In the genomic region with DNA sequence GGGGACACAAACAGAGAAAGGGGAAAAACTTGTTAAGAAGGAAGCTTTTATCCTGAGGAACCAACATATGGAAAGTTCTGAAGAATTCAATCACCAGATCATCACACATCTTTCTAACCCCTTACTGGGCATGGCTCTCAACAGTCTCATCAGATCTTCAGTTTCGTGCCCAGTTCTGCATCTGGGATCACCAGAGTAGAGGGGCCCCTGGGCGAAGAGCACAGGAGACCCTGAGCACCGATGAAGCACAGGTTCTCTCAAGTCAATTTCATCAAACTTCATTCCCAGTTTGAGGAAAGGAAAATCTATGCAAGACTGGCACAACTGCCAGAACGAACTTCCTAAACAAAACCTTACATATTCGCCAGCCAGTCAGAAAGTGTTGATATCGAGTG, we compare ENCODE assay signal across 11 cellular contexts. TPM values are rescaled to one million over a fixed set of nuclear protein-coding genes. Genes with fewer than 3 reads are reported as not detected.
DNase-seq lines count a peak whose midpoint lies in the region; ATAC-seq and TF ChIP-seq lines count a peak whose summit lies in the region.
"Had no signal": no experiment of that assay in that cellular context is flagged by ENCODE, and none has a peak within 500 bp of the region (broad histone marks: within the 10 kb centered on the region; RNA-seq: fewer than 3 reads in every experiment).

No MANE protein-coding gene starts in this region.

- ATAC-seq in gastrocnemius medialis (no peak), HG02870 (IDR thresholded peaks at IDR 0.05; ENCODE audit: unreplicated experiment) (no peak)

- peaks cover 71% of the 10 kb centered on the region for H4K20me1 ChIP-seq in Karpas-422 (ENCODE audit: insufficient read depth, low read depth, low read length)

- no peak overlapping the region for H3K9ac ChIP-seq in Karpas-422 (ENCODE audit: low read length)

- H3K9me3 ChIP-seq in Karpas-422 (ENCODE audit: low read length) (no peaks in the 10 kb centered on the region), gastrocnemius medialis (no peaks in the 10 kb centered on the region), prostate gland (no peaks in the 10 kb centered on the region)
- no peaks in the 10 kb centered on the region for H3K9me3 ChIP-seq in effector memory CD4-positive, alpha-beta T cell (ENCODE audit: control insufficient read depth, low read length)

- H3K9me3 Mint-ChIP-seq in activated naive CD4-positive, alpha-beta T cell treated with anti-CD3 and anti-CD28 coated beads for 36 hours, result no peaks in the 10 kb centered on the region
- H3K9me3 Mint-ChIP-seq: H9 had no signal

- H3K27me3 ChIP-seq in Karpas-422 (ENCODE audit: low read length) (no peaks in the 10 kb centered on the region), gastrocnemius medialis (no peaks in the 10 kb centered on the region), prostate gland (replicated peaks; ENCODE audit: insufficient read depth) (no peaks in the 10 kb centered on the region)
- no peaks in the 10 kb centered on the region for H3K27me3 ChIP-seq in effector memory CD4-positive, alpha-beta T cell (replicated peaks; ENCODE audit: control insufficient read depth, insufficient read depth, low read length, poor library complexity, severe bottlenecking)
- H3K27me3 ChIP-seq: brain microvascular endothelial cell had no signal

- TF ChIP-seq POLR2A in gastrocnemius medialis (IDR thresholded peaks at IDR 0.05) (no peak), prostate gland (IDR thresholded peaks at IDR 0.05) (no peak)

- H3K4me1 ChIP-seq in Karpas-422 (ENCODE audit: low read length), result peaks cover 6% of the 10 kb centered on the region
- H3K4me1 ChIP-seq in effector memory CD4-positive, alpha-beta T cell (ENCODE audit: control insufficient read depth, insufficient read depth, low read length, poor library complexity, severe bottlenecking), result peaks cover 60% of the 10 kb centered on the region
- peaks cover 54 to 55% of the 10 kb centered on the region in 2 donors for H3K4me1 ChIP-seq in gastrocnemius medialis
- peaks cover 7% of the 10 kb centered on the region for H3K4me1 ChIP-seq in prostate gland (replicated peaks)

- no peak overlapping the region for H3K4me3 ChIP-seq in Karpas-422 (ENCODE audit: low read length)
- no peak overlapping the region for H3K4me3 ChIP-seq in effector memory CD4-positive, alpha-beta T cell (ENCODE audit: insufficient read depth, low read depth, low read length, poor library complexity, severe bottlenecking)
- no peak overlapping the region for H3K4me3 ChIP-seq in gastrocnemius medialis
- H3K4me3 ChIP-seq in prostate gland, result no peak overlapping the region

- H3K9me2 ChIP-seq in Karpas-422 (replicated peaks; ENCODE audit: insufficient read depth, low read length), result no peaks in the 10 kb centered on the region

- H3K36me3 Mint-ChIP-seq in activated naive CD4-positive, alpha-beta T cell treated with anti-CD3 and anti-CD28 coated beads for 36 hours (ENCODE audit: low read depth), result peaks cover 84% of the 10 kb centered on the region

- H3K4me2 ChIP-seq in Karpas-422 (ENCODE audit: low read depth, low read length, poor library complexity, severe bottlenecking), result no peak overlapping the region

- H2AFZ ChIP-seq in Karpas-422 (ENCODE audit: low read length), result no peak overlapping the region

- peaks cover 96% of the 10 kb centered on the region for H3K4me1 Mint-ChIP-seq in activated naive CD4-positive, alpha-beta T cell treated with anti-CD3 and anti-CD28 coated beads for 36 hours (ENCODE audit: low read depth)

- CTCF ChIA-PET in activated naive CD4-positive, alpha-beta T cell treated with anti-CD3 and anti-CD28 coated beads for 36 hours (lab: Charles Lee), result interaction anchor here (0.7 to 2.3 kb wide), 6 partner anchors 8 to 84 kb away, joined by 3 to 8 read pairs (median 4); partner anchors contain the start of gene PYGM

- TF ChIP-seq CTCF in gastrocnemius medialis (IDR thresholded peaks at IDR 0.05 in 4 of 5, conservative IDR thresholded peaks at IDR 0.05 in 1 of 5) (no peak), prostate gland (IDR thresholded peaks at IDR 0.05) (no peak)

- H3K27me3 Mint-ChIP-seq in activated naive CD4-positive, alpha-beta T cell treated with anti-CD3 and anti-CD28 coated beads for 36 hours (ENCODE audit: low read depth), result no peaks in the 10 kb centered on the region

- H3K36me3 ChIP-seq in Karpas-422 (ENCODE audit: insufficient read depth, low read length) (peaks cover 79% of the 10 kb centered on the region), gastrocnemius medialis (peaks cover 17 to 95% of the 10 kb centered on the region in 2 donors), prostate gland (peaks cover 41 to 65% of the 10 kb centered on the region in 2 donors)
- peaks cover 85% of the 10 kb centered on the region for H3K36me3 ChIP-seq in effector memory CD4-positive, alpha-beta T cell (ENCODE audit: control insufficient read depth, insufficient read depth, low read length)

- H3K4me3 Mint-ChIP-seq in activated naive CD4-positive, alpha-beta T cell treated with anti-CD3 and anti-CD28 coated beads for 36 hours, result no peak overlapping the region

- H3K27ac ChIP-seq in Karpas-422 (ENCODE audit: low read length) (no peak overlapping the region), gastrocnemius medialis (peak overlapping the region; percentile 48 to 99 (median 62)), prostate gland (no peak overlapping the region)
- peak overlapping the region; percentile 41 for H3K27ac ChIP-seq in effector memory CD4-positive, alpha-beta T cell (ENCODE audit: insufficient read depth, low read length, poor library complexity, severe bottlenecking)
- H3K27ac ChIP-seq: brain microvascular endothelial cell had no signal

- peaks cover 24% of the 10 kb centered on the region for H3K79me2 ChIP-seq in Karpas-422 (ENCODE audit: low read length)

- DNase-seq in activated naive CD4-positive, alpha-beta T cell treated with anti-CD3 and anti-CD28 coated beads for 36 hours, result no peak
- no peak for DNase-seq in activated naive CD4-positive, alpha-beta T cell (lab: John Stamatoyannopoulos, UW)
- DNase-seq in Karpas-422 (peak; percentile 45), gastrocnemius medialis (peak in 1 of 2 donors; percentile 3), NCI-H1417 treated with DMSO at 0.1 percent for 48 hours (lab: John Stamatoyannopoulos, UW) (no peak), prostate gland (ENCODE audit: low spot score) (no peak)
- no peak for DNase-seq in effector memory CD4-positive, alpha-beta T cell
- DNase-seq: NCI-H446 treated with DMSO at 0.1 percent for 48 hours had no signal

- 81% methylated on average over 6 of the region's 6 CpGs for WGBS in prostate gland

- in situ Hi-C loops in gastrocnemius medialis (cut with MboI; ENCODE audit: low sequenced_read_pairs in 4 of 4), result no loop called here

- H3K27ac Mint-ChIP-seq in activated naive CD4-positive, alpha-beta T cell treated with anti-CD3 and anti-CD28 coated beads for 36 hours, result peak overlapping the region; percentile 89

- intact Hi-C loops in activated naive CD4-positive, alpha-beta T cell treated with anti-CD3 and anti-CD28 coated beads for 36 hours (cut with micrococcal nuclease), result no loop called here
- intact Hi-C loops in gastrocnemius medialis (cut with DNase I; ENCODE audit: low total_unique reads), result no loop called here
- intact Hi-C loops in prostate gland (cut with DNase I), result no loop called here

RNA-seq across cellular contexts. Expression of gene PYGM, which starts 8.5 kb away (rescaled TPM):
- total RNA-seq in activated naive CD4-positive, alpha-beta T cell treated with anti-CD3 and anti-CD28 coated beads for 36 hours, result under 1 TPM; 0.64 to 0.89 TPM
- total RNA-seq in Karpas-422 (2014; rRNA removed; shearing (Covaris generic); ENCODE audit: low replicate concordance), result 1.3 TPM in 1 of 2 replicates, not detected in the other
- 1,000 to 10,000 TPM in 3 of 4 donors, 100 to 1,000 TPM in 1; 881 to 2,858 (median 1,836) TPM for total RNA-seq in gastrocnemius medialis
- total RNA-seq in prostate gland, result 10 to 100 TPM in 1 of 2 donors, 1 to 10 TPM in 1; 8.0 to 22.4 TPM

RNA-seq across cellular contexts. Expression of gene SF1, which starts 10.0 kb away (rescaled TPM):
- total RNA-seq in activated naive CD4-positive, alpha-beta T cell treated with anti-CD3 and anti-CD28 coated beads for 36 hours, result 100 to 1,000 TPM; 303 to 320 TPM
- 156 and 329 TPM in 2 replicates for total RNA-seq in Karpas-422 (2014; rRNA removed; shearing (Covaris generic); ENCODE audit: low replicate concordance)
- 100 to 1,000 TPM; 171 to 249 (median 193) TPM for total RNA-seq in gastrocnemius medialis
- 100 to 1,000 TPM; 263 to 409 TPM for total RNA-seq in prostate gland

RNA-seq across cellular contexts. Expression of gene RASGRP2, which starts 24.4 kb away (rescaled TPM):
- 1 to 10 TPM; 5.2 to 5.6 TPM for total RNA-seq in activated naive CD4-positive, alpha-beta T cell treated with anti-CD3 and anti-CD28 coated beads for 36 hours
- 4.0 and 5.3 TPM in 2 replicates for total RNA-seq in Karpas-422 (2014; rRNA removed; shearing (Covaris generic); ENCODE audit: low replicate concordance)
- total RNA-seq in gastrocnemius medialis (10 to 100 TPM in 1 of 4 donors, 1 to 10 TPM in 3; 2.9 to 10.9 (median 7.1) TPM), prostate gland (10 to 100 TPM; 13.3 to 28.7 TPM)

RNA-seq across cellular contexts. Expression of gene MAP4K2, which starts 34.7 kb away (rescaled TPM):
- total RNA-seq in activated naive CD4-positive, alpha-beta T cell treated with anti-CD3 and anti-CD28 coated beads for 36 hours, result 10 to 100 TPM; 69.5 to 73.9 TPM
- total RNA-seq in Karpas-422 (2014; rRNA removed; shearing (Covaris generic); ENCODE audit: low replicate concordance), result 62.0 and 84.2 TPM in 2 replicates
- total RNA-seq in gastrocnemius medialis, result 10 to 100 TPM in 1 of 4 donors, 1 to 10 TPM in 3; 4.3 to 14.8 (median 6.2) TPM
- 10 to 100 TPM; 10.7 to 35.8 TPM for total RNA-seq in prostate gland

RNA-seq across cellular contexts. Expression of gene MEN1, which starts 42.1 kb away (rescaled TPM):
- 10 to 100 TPM; 23.9 TPM for total RNA-seq in activated naive CD4-positive, alpha-beta T cell treated with anti-CD3 and anti-CD28 coated beads for 36 hours
- 27.6 and 28.3 TPM in 2 replicates for total RNA-seq in Karpas-422 (2014; rRNA removed; shearing (Covaris generic); ENCODE audit: low replicate concordance)
- total RNA-seq in gastrocnemius medialis, result 10 to 100 TPM in 2 of 4 donors, 1 to 10 TPM in 2; 7.4 to 12.2 (median 9.8) TPM
- total RNA-seq in prostate gland, result 10 to 100 TPM; 27.9 to 45.5 TPM

Comparison
In these comparisons a context has a peak if more than half of its experiments do, and no peak if none do; other contexts are left out.
1. H3K27ac ChIP-seq: peak in effector memory CD4-positive, alpha-beta T cell (single experiment) and gastrocnemius medialis (4 of 4); none in Karpas-422 (single experiment) and prostate gland (0 of 2).
2. RNA of gene PYGM, which starts 8.5 kb away (total RNA-seq): 881 to 2,858 TPM in gastrocnemius medialis; 8.0 to 22.4 TPM in prostate gland, 0.64 to 0.89 TPM in activated naive CD4-positive, alpha-beta T cell treated with anti-CD3 and anti-CD28 coated beads for 36 hours and 1.3 TPM in Karpas-422; every median in the first group is over 10 times any median in the second.